ENCODE assay signal across 8 cellular contexts in the genomic region with DNA sequence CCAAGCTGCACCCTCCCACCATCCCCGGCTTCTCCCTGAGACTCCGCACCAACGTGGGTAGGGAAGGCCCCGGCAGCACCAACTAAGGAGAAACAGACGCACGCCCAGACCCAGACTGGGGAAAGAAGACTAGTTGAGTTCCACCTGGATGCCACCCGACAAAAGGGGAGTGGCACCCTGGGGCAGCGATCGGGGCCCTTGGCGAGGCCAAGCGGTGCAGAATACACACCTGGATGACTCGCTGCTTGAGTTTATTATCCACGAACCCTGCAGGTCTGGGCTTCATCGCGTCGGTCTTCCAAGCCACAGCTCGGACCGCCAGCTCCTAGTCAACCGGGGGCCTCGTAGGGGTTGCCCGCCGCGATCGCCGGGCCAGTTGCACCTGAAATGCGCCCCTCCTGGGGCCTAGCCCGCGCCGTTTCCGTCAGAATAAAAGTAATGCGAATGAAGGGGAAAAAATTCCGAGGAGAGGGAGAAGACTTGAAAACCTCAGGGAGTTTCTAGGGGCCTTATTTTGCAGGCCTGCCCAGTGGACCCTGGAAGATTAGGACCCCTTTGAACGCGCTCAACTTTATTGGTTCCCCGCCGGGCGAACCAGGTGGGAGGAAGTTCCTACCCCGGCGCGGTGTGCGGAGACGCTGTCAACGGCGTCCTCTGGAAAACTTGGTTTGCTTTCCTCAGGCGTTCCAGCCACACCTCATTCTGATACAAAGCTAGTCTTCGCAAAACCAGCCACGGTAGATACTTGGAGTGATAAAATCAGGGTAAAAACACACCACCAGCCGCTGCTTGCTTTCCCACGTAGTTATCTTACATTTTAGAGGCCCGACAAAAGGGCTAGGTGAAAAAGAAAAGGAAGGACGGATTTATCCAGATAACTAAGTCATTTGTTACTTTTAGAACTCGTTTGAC. TPM values are rescaled to one million over a fixed set of nuclear protein-coding genes. Genes with fewer than 3 reads are reported as not detected.
A peak's percentile ranks its signal among the peaks of the same experiment; 100 is the strongest.
DNase-seq lines count a peak whose midpoint lies in the region; ATAC-seq, FAIRE-seq and TF ChIP-seq lines count a peak whose summit lies in the region.

A gene (minus strand): TSS at position 331 of the 912 bp plus-strand sequence. CDS start 45 bp downstream, at position 286.

- H3K9me3 Mint-ChIP-seq in WTC11: no peaks in the 10 kb centered on the region
- H3K9me3 Mint-ChIP-seq in immature natural killer cell: no peaks in the 10 kb centered on the region

- peak within 1 kb of the TSS; percentile 89 for H2AFZ ChIP-seq in smooth muscle cell (ENCODE audit: low read depth)

- H3K27me3 Mint-ChIP-seq in WTC11 (ENCODE audit: low read depth): no peaks in the 10 kb centered on the region
- peaks cover 3 to 10% (median 8%) of the 10 kb centered on the region in 3 donors for H3K27me3 Mint-ChIP-seq in immature natural killer cell (ENCODE audit: low read depth in 3 of 3)

- H3K4me2 ChIP-seq in smooth muscle cell: peak within 1 kb of the TSS; percentile 97

- H3K4me3 Mint-ChIP-seq in WTC11 (peak within 1 kb of the TSS; percentile 98), immature natural killer cell (peak within 1 kb of the TSS; percentile 89 to 97 (median 91))

- no peaks in the 10 kb centered on the region for H3K9me3 ChIP-seq in smooth muscle cell (replicated peaks; ENCODE audit: low read depth)

- TF ChIP-seq CTCF in AG09309 (IDR thresholded peaks at IDR 0.05; ENCODE audit: control insufficient read depth, insufficient read depth, low read depth, low read length, missing control alignments) (no peak), WTC11 (IDR thresholded peaks at IDR 0.05) (no peak), bronchial epithelial cell (IDR thresholded peaks at IDR 0.05; ENCODE audit: insufficient read depth, low read length, severe bottlenecking) (no peak), smooth muscle cell (IDR thresholded peaks at IDR 0.05; ENCODE audit: borderline replicate concordance, insufficient read depth, poor library complexity, severe bottlenecking) (no peak)

- POLR2A ChIA-PET in WTC11 (lab: Charles Lee): interaction anchor here (0.7 kb wide), 1 partner anchor 149 kb away, joined by 5 read pairs; no protein-coding TSS in a partner anchor

- H3K4me1 Mint-ChIP-seq in WTC11: peaks cover 27% of the 10 kb centered on the region
- peaks cover 44 to 64% of the 10 kb centered on the region in 2 donors for H3K4me1 Mint-ChIP-seq in immature natural killer cell

- H3F3A ChIP-seq in smooth muscle cell (ENCODE audit: low read depth): no peaks in the 10 kb centered on the region

- H3K36me3 ChIP-seq in bronchial epithelial cell (ENCODE audit: control insufficient read depth, insufficient read depth, low read length) (no peaks in the 10 kb centered on the region), smooth muscle cell (ENCODE audit: low read depth) (no peaks in the 10 kb centered on the region)

- ATAC-seq in GM19023 (IDR thresholded peaks at IDR 0.05; ENCODE audit: unreplicated experiment): peak; percentile 86
- peak; percentile 82 for ATAC-seq in HG03196 (IDR thresholded peaks at IDR 0.05; ENCODE audit: unreplicated experiment)
- ATAC-seq in WTC11: peak; percentile 86

- WGBS in smooth muscle cell (ENCODE audit: low lambda C conversion rate): under 1% methylated on average over 52 of the region's 52 CpGs

- H3K79me2 ChIP-seq in smooth muscle cell (ENCODE audit: low read depth): peaks cover 47% of the 10 kb centered on the region

- DNase-seq in AG09309 (ENCODE audit: low read depth) (peak; percentile 35), NCI-H345 (lab: John Stamatoyannopoulos, UW) (peak; percentile 87), WTC11 (ENCODE audit: low spot score) (peak; percentile 82), bronchial epithelial cell (ENCODE audit: low read depth) (peak; percentile 80), immature natural killer cell (peak; percentile 80 to 84 (median 84)), smooth muscle cell (lab: John Stamatoyannopoulos, UW; ENCODE audit: unreplicated experiment) (peak; percentile 56)

- peaks cover 15% of the 10 kb centered on the region for H3K4me1 ChIP-seq in smooth muscle cell (ENCODE audit: low read depth)

- peaks cover 6% of the 10 kb centered on the region; the same call in 1 of the 2 replicates for H3K36me3 Mint-ChIP-seq in WTC11
- H3K36me3 Mint-ChIP-seq in immature natural killer cell: no peaks in the 10 kb centered on the region

- H3K4me3 ChIP-seq in AG09309 (ENCODE audit: control insufficient read depth, low read depth, low read length) (peak within 1 kb of the TSS; percentile 97), bronchial epithelial cell (ENCODE audit: low read depth, low read length) (peak within 1 kb of the TSS; percentile 67), smooth muscle cell (peak within 1 kb of the TSS; percentile 77)

- peak within 1 kb of the TSS; percentile 97 for H3K27ac ChIP-seq in smooth muscle cell (ENCODE audit: low read depth)

- no peak for FAIRE-seq in bronchial epithelial cell (lab: Jason Lieb, UNC)

- H3K27me3 ChIP-seq in bronchial epithelial cell (ENCODE audit: control insufficient read depth, insufficient read depth, low read length): no peaks in the 10 kb centered on the region
- H3K27me3 ChIP-seq in smooth muscle cell (ENCODE audit: low read depth): no peaks in the 10 kb centered on the region

- peak within 1 kb of the TSS; percentile 100 for H3K27ac Mint-ChIP-seq in WTC11
- H3K27ac Mint-ChIP-seq in immature natural killer cell: peak within 1 kb of the TSS; percentile 96 to 100 (median 98)

- peak within 1 kb of the TSS; percentile 99 for H3K9ac ChIP-seq in smooth muscle cell (ENCODE audit: low read depth)

- CTCF ChIA-PET in WTC11 (lab: Charles Lee): interaction anchor here (1.4 kb wide), 1 partner anchor 214 kb away, joined by 4 read pairs; no protein-coding TSS in a partner anchor

- H4K20me1 ChIP-seq in smooth muscle cell (ENCODE audit: low read depth): no peaks in the 10 kb centered on the region

TF ChIP-seq in WTC11, 78 proteins besides CTCF, POLR2A, EP300 and RAD21:
- TF ChIP-seq MYBL2 (CRISPR knock-in tag; IDR thresholded peaks at IDR 0.05) (no peak), NFATC4 (CRISPR knock-in tag; IDR thresholded peaks at IDR 0.05) (no peak), ZBTB21 (CRISPR knock-in tag; IDR thresholded peaks at IDR 0.05; ENCODE audit: borderline replicate concordance) (no peak)
- TF ChIP-seq, protein P1, sequence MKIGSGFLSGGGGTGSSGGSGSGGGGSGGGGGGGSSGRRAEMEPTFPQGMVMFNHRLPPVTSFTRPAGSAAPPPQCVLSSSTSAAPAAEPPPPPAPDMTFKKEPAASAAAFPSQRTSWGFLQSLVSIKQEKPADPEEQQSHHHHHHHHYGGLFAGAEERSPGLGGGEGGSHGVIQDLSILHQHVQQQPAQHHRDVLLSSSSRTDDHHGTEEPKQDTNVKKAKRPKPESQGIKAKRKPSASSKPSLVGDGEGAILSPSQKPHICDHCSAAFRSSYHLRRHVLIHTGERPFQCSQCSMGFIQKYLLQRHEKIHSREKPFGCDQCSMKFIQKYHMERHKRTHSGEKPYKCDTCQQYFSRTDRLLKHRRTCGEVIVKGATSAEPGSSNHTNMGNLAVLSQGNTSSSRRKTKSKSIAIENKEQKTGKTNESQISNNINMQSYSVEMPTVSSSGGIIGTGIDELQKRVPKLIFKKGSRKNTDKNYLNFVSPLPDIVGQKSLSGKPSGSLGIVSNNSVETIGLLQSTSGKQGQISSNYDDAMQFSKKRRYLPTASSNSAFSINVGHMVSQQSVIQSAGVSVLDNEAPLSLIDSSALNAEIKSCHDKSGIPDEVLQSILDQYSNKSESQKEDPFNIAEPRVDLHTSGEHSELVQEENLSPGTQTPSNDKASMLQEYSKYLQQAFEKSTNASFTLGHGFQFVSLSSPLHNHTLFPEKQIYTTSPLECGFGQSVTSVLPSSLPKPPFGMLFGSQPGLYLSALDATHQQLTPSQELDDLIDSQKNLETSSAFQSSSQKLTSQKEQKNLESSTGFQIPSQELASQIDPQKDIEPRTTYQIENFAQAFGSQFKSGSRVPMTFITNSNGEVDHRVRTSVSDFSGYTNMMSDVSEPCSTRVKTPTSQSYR (CRISPR knock-in tag; IDR thresholded peaks at IDR 0.05): no peak
- TF ChIP-seq, protein P2, sequence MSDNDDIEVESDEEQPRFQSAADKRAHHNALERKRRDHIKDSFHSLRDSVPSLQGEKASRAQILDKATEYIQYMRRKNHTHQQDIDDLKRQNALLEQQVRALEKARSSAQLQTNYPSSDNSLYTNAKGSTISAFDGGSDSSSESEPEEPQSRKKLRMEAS (CRISPR knock-in tag; IDR thresholded peaks at IDR 0.05): peak; percentile 48; the same call in 1 of the 2 replicates
- TF ChIP-seq, protein P3, sequence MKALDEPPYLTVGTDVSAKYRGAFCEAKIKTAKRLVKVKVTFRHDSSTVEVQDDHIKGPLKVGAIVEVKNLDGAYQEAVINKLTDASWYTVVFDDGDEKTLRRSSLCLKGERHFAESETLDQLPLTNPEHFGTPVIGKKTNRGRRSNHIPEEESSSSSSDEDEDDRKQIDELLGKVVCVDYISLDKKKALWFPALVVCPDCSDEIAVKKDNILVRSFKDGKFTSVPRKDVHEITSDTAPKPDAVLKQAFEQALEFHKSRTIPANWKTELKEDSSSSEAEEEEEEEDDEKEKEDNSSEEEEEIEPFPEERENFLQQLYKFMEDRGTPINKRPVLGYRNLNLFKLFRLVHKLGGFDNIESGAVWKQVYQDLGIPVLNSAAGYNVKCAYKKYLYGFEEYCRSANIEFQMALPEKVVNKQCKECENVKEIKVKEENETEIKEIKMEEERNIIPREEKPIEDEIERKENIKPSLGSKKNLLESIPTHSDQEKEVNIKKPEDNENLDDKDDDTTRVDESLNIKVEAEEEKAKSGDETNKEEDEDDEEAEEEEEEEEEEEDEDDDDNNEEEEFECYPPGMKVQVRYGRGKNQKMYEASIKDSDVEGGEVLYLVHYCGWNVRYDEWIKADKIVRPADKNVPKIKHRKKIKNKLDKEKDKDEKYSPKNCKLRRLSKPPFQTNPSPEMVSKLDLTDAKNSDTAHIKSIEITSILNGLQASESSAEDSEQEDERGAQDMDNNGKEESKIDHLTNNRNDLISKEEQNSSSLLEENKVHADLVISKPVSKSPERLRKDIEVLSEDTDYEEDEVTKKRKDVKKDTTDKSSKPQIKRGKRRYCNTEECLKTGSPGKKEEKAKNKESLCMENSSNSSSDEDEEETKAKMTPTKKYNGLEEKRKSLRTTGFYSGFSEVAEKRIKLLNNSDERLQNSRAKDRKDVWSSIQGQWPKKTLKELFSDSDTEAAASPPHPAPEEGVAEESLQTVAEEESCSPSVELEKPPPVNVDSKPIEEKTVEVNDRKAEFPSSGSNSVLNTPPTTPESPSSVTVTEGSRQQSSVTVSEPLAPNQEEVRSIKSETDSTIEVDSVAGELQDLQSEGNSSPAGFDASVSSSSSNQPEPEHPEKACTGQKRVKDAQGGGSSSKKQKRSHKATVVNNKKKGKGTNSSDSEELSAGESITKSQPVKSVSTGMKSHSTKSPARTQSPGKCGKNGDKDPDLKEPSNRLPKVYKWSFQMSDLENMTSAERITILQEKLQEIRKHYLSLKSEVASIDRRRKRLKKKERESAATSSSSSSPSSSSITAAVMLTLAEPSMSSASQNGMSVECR (CRISPR knock-in tag; IDR thresholded peaks at IDR 0.05; ENCODE audit: borderline replicate concordance): 0 out of 2 replicates have a peak, but pooled peaks have one; percentile 17

RNA-seq across cellular contexts. Expression of the gene that starts here (rescaled TPM):
- total RNA-seq in WTC11 (2021): 32.8 to 34.7 TPM (median 33.4 TPM) in 3 replicates
- total RNA-seq in bronchial epithelial cell: 15.5 and 23.7 TPM in 2 replicates
- 10 to 100 TPM in 2 of 3 donors, 1 to 10 TPM in 1; 6.6 to 19.5 (median 14.9) TPM for polyA plus RNA-seq in immature natural killer cell
- total RNA-seq in smooth muscle cell: 22.1 and 35.4 TPM in 2 replicates
- 17.3 and 18.4 TPM in 2 replicates for polyA plus RNA-seq in smooth muscle cell

Comparison
In these comparisons a context has a peak if more than half of its experiments do, and no peak if none do; other contexts are left out.
1. Peak in every context shown above with its lines: DNase-seq, ATAC-seq, H3K4me3 ChIP-seq and H3K27ac ChIP-seq.
2. DNase-seq: peak in every context shown above with its lines; median percentile 87 in NCI-H345; 84 in immature natural killer cell; 82 in WTC11; 80 in bronchial epithelial cell; 56 in smooth muscle cell; 35 in AG09309.